26 cellular contexts compared by ENCODE assay signal in the genomic region with DNA sequence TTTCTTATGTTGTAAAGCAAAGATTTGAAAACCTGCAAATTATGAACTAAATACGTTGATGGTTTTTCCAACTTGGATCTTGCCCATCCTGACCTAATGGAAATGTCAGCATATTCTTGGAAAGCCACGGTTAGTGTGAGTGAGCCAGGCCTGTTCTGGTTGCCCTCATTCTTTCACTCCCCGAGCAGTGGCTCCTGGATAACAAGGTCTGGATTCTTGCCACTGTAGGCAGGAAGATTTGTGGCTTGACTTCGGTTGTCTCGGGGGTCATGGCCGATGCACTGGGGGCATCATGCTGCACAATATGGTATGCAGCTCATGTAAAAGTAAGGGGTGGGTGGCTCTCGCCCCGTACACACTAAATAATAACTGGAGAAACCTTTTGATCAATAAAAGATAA.
"Had no signal": no experiment of that assay in that cellular context is flagged by ENCODE, and none has a peak within 500 bp of the region (broad histone marks: within the 10 kb centered on the region; RNA-seq: fewer than 3 reads in every experiment).

No MANE protein-coding gene starts in this region.

- H3K4me3 ChIP-seq: left lung, lower lobe of right lung, mucosa of descending colon, ovary, thoracic aorta, vagina had no signal

- H3K36me3 ChIP-seq: left lung, lower lobe of right lung, ovary, thoracic aorta, vagina had no signal

- H3K9me3 ChIP-seq: left lung, lower lobe of right lung, mucosa of descending colon, ovary, thoracic aorta, vagina had no signal

- DNase-seq: activated B cell treated with CpG ODN at 0.5 μM for 24 hours; activated CD8-positive, alpha-beta memory T cell treated with anti-CD3 and anti-CD28 coated beads, Interleukin-2, amount 10 ng/mL, durations not matched to agents 7 days and 5 days; activated CD8-positive, alpha-beta T cell treated with anti-CD3 and anti-CD28 coated beads, Interleukin-2, amount 10 ng/mL, durations not matched to agents 7 days and 5 days; activated gamma-delta T cell; activated naive CD4-positive, alpha-beta T cell treated with anti-CD3 and anti-CD28 coated beads, Interleukin-2, amount 10 ng/mL, durations not matched to agents 7 days and 5 days; activated naive CD8-positive, alpha-beta T cell treated with anti-CD3 and anti-CD28 coated beads, Interleukin-2, amount 10 ng/mL, durations not matched to agents 7 days and 5 days; activated T-cell treated with anti-CD3 and anti-CD28 coated beads, Interleukin-2, amount 50 U/mL, for 72 hours; amygdala; caudate nucleus; endodermal cell; kidney glomerular epithelial cell; left lung; lower lobe of right lung; mesendoderm; mucosa of descending colon; right cardiac atrium; stimulated activated CD4-positive, alpha-beta T cell treated with anti-CD3 and anti-CD28 coated beads, Interleukin-4, amount 100 ng/mL, for 1 hour; stimulated activated naive CD8-positive, alpha-beta T cell treated with anti-CD3 and anti-CD28 coated beads, Interleukin-15, Interleukin-2, amounts not matched to agents 100 U/mL and 50 U/mL, for 24 hours; T-helper 1 cell had no signal

- H3K27ac ChIP-seq: left lung, lower lobe of right lung, ovary, thoracic aorta, vagina had no signal

- ATAC-seq: activated CD8-positive, alpha-beta memory T cell treated with anti-CD3 and anti-CD28 coated beads, Interleukin-2, amount 10 ng/mL, durations not matched to agents 7 days and 5 days; activated CD8-positive, alpha-beta T cell treated with anti-CD3 and anti-CD28 coated beads, Interleukin-2, amount 10 ng/mL, durations not matched to agents 7 days and 5 days; activated T-cell treated with anti-CD3 and anti-CD28 coated beads, Interleukin-2, amount 50 U/mL, for 72 hours; esophagus mucosa; left lung; lower lobe of right lung; mucosa of descending colon; right cardiac atrium; stimulated activated naive CD8-positive, alpha-beta T cell treated with anti-CD3 and anti-CD28 coated beads, Interleukin-15, Interleukin-2, amounts not matched to agents 100 U/mL and 50 U/mL, for 24 hours had no signal

- H3K27me3 ChIP-seq: left lung, ovary, vagina had no signal

- H3K4me1 Mint-ChIP-seq: activated B cell treated with CpG ODN at 0.5 μM for 24 hours; activated CD8-positive, alpha-beta memory T cell treated with anti-CD3 and anti-CD28 coated beads, Interleukin-2, amount 10 ng/mL, durations not matched to agents 7 days and 5 days; activated naive CD4-positive, alpha-beta T cell treated with anti-CD3 and anti-CD28 coated beads, Interleukin-2, amount 10 ng/mL, durations not matched to agents 7 days and 5 days; activated naive CD8-positive, alpha-beta T cell treated with anti-CD3 and anti-CD28 coated beads, Interleukin-2, amount 10 ng/mL, durations not matched to agents 7 days and 5 days; endodermal cell had no signal

- H3K27ac Mint-ChIP-seq: activated B cell treated with CpG ODN at 0.5 μM for 24 hours; activated CD8-positive, alpha-beta memory T cell treated with anti-CD3 and anti-CD28 coated beads, Interleukin-2, amount 10 ng/mL, durations not matched to agents 7 days and 5 days; activated CD8-positive, alpha-beta T cell treated with anti-CD3 and anti-CD28 coated beads, Interleukin-2, amount 10 ng/mL, durations not matched to agents 7 days and 5 days; activated naive CD4-positive, alpha-beta T cell treated with anti-CD3 and anti-CD28 coated beads, Interleukin-2, amount 10 ng/mL, durations not matched to agents 7 days and 5 days; activated naive CD8-positive, alpha-beta T cell treated with anti-CD3 and anti-CD28 coated beads, Interleukin-2, amount 10 ng/mL, durations not matched to agents 7 days and 5 days; activated T-cell treated with anti-CD3 and anti-CD28 coated beads, Interleukin-2, amount 50 U/mL, for 72 hours; dendritic cell treated with granulocyte-macrophage colony-stimulating factor and Interleukin-4, amounts not matched to agents 40 ng/mL and 50 ng/mL, for 4 days; endodermal cell; T-helper 2 cell treated with Interferon-gamma antibody and Interleukin-4, amounts not matched to agents 5 μg/mL and 100 μg/mL, for 36 hours; type B pancreatic cell had no signal

- H3K4me3 Mint-ChIP-seq: activated B cell treated with CpG ODN at 0.5 μM for 24 hours; activated CD8-positive, alpha-beta memory T cell treated with anti-CD3 and anti-CD28 coated beads, Interleukin-2, amount 10 ng/mL, durations not matched to agents 7 days and 5 days; activated CD8-positive, alpha-beta T cell treated with anti-CD3 and anti-CD28 coated beads, Interleukin-2, amount 10 ng/mL, durations not matched to agents 7 days and 5 days; activated naive CD4-positive, alpha-beta T cell treated with anti-CD3 and anti-CD28 coated beads, Interleukin-2, amount 10 ng/mL, durations not matched to agents 7 days and 5 days; activated naive CD8-positive, alpha-beta T cell treated with anti-CD3 and anti-CD28 coated beads, Interleukin-2, amount 10 ng/mL, durations not matched to agents 7 days and 5 days; activated T-cell treated with anti-CD3 and anti-CD28 coated beads, Interleukin-2, amount 50 U/mL, for 72 hours; dendritic cell treated with granulocyte-macrophage colony-stimulating factor and Interleukin-4, amounts not matched to agents 40 ng/mL and 50 ng/mL, for 4 days; endodermal cell; T-helper 2 cell treated with Interferon-gamma antibody and Interleukin-4, amounts not matched to agents 5 μg/mL and 100 μg/mL, for 36 hours; type B pancreatic cell had no signal

- H3K9me3 Mint-ChIP-seq: activated naive CD4-positive, alpha-beta T cell treated with anti-CD3 and anti-CD28 coated beads, Interleukin-2, amount 10 ng/mL, durations not matched to agents 7 days and 5 days; dendritic cell treated with granulocyte-macrophage colony-stimulating factor and Interleukin-4, amounts not matched to agents 40 ng/mL and 50 ng/mL, for 4 days; T-helper 2 cell treated with Interferon-gamma antibody and Interleukin-4, amounts not matched to agents 5 μg/mL and 100 μg/mL, for 36 hours; type B pancreatic cell had no signal

- H3K27me3 Mint-ChIP-seq: activated B cell treated with CpG ODN at 0.5 μM for 24 hours; activated CD8-positive, alpha-beta memory T cell treated with anti-CD3 and anti-CD28 coated beads, Interleukin-2, amount 10 ng/mL, durations not matched to agents 7 days and 5 days; activated naive CD4-positive, alpha-beta T cell treated with anti-CD3 and anti-CD28 coated beads, Interleukin-2, amount 10 ng/mL, durations not matched to agents 7 days and 5 days; activated naive CD8-positive, alpha-beta T cell treated with anti-CD3 and anti-CD28 coated beads, Interleukin-2, amount 10 ng/mL, durations not matched to agents 7 days and 5 days; dendritic cell treated with granulocyte-macrophage colony-stimulating factor and Interleukin-4, amounts not matched to agents 40 ng/mL and 50 ng/mL, for 4 days; type B pancreatic cell had no signal

- H3K4me1 ChIP-seq: left lung, lower lobe of right lung had no signal

- H3K36me3 Mint-ChIP-seq: activated CD8-positive, alpha-beta memory T cell treated with anti-CD3 and anti-CD28 coated beads, Interleukin-2, amount 10 ng/mL, durations not matched to agents 7 days and 5 days; activated naive CD4-positive, alpha-beta T cell treated with anti-CD3 and anti-CD28 coated beads, Interleukin-2, amount 10 ng/mL, durations not matched to agents 7 days and 5 days; activated naive CD8-positive, alpha-beta T cell treated with anti-CD3 and anti-CD28 coated beads, Interleukin-2, amount 10 ng/mL, durations not matched to agents 7 days and 5 days; type B pancreatic cell had no signal
